In genomic region chr3:172323894-172324590, GRCh38 we compare ENCODE assay signal across 10 cellular contexts.
A peak's percentile ranks its signal among the peaks of the same experiment; 100 is the strongest.
DNase-seq lines count a peak whose midpoint lies in the region; ATAC-seq, FAIRE-seq and TF ChIP-seq lines count a peak whose summit lies in the region.
"Had no signal": no experiment of that assay in that cellular context is flagged by ENCODE, and none has a peak within 500 bp of the region (broad histone marks: within the 10 kb centered on the region; RNA-seq: fewer than 3 reads in every experiment).

No MANE protein-coding gene starts in this region.

- 81% methylated on average over 10 of the region's 10 CpGs for WGBS in mesenchymal stem cell
- 20 to 25% methylated on average over 10 of the region's 10 CpGs for WGBS in aorta, 2 donors

- peak overlapping the region in 1 of 2 experiments; percentile 30 for H3K18ac ChIP-seq in mesenchymal stem cell (ENCODE audit: low read depth in 1 of 2, low read length in 2 of 2)

- H2BK15ac ChIP-seq in mesenchymal stem cell (ENCODE audit: low read depth, poor library complexity, severe bottlenecking): no peak overlapping the region

- H2AK5ac ChIP-seq in mesenchymal stem cell (ENCODE audit: low read length, severe bottlenecking): no peak overlapping the region

- no peak overlapping the region for H3K14ac ChIP-seq in mesenchymal stem cell (ENCODE audit: low read length in 2 of 2)

- no peak overlapping the region for H3K9ac ChIP-seq in mesenchymal stem cell (ENCODE audit: low read length)

- H3K4me3 ChIP-seq in cardiac fibroblast (replicated peaks in 1 of 2; ENCODE audit: low read depth in 2 of 2, low read length in 2 of 2) (no peak overlapping the region), mesenchymal stem cell (ENCODE audit: insufficient read depth in 1 of 2, low read depth in 1 of 2, low read length in 2 of 2) (no peak overlapping the region), aorta (ENCODE audit: low read length in 2 of 2) (no peak overlapping the region)

- no peak overlapping the region for H2AFZ ChIP-seq in mesenchymal stem cell (ENCODE audit: low read depth, low read length)

- H3K36me3 ChIP-seq in mesenchymal stem cell (ENCODE audit: control insufficient read depth in 1 of 2, insufficient read depth in 2 of 2, low read depth in 1 of 2, low read length in 2 of 2) (peaks cover 39 to 83% of the 10 kb centered on the region in 2 experiments), aorta (ENCODE audit: control insufficient read depth in 1 of 2, insufficient read depth in 2 of 2, low read length in 1 of 2) (no peaks in the 10 kb centered on the region)

- no peak for TF ChIP-seq CTCF in cardiac fibroblast (IDR thresholded peaks at IDR 0.05; ENCODE audit: low read depth, low read length)

- intact Hi-C loops in aorta (cut with DNase I): loop anchor here (5.0 kb wide), 3 partner anchors 112 to 282 kb away; no protein-coding TSS in a partner anchor

- H3K4me2 ChIP-seq in mesenchymal stem cell (ENCODE audit: low read length, poor library complexity, severe bottlenecking): no peak overlapping the region

- H3K4ac ChIP-seq in mesenchymal stem cell (ENCODE audit: low read depth in 1 of 2, low read length in 2 of 2): no peak overlapping the region

- DNase-seq in stimulated activated CD4-positive, alpha-beta T cell treated with anti-CD3 and anti-CD28 coated beads, Interleukin-15, amount 100 ng/mL, for 48 hours (ENCODE audit: low read depth in 2 of 2): peak; percentile 14 to 15
- no peak for DNase-seq in stimulated activated CD4-positive, alpha-beta T cell treated with anti-CD3 and anti-CD28 coated beads, Interleukin-12 subunit alpha, Interleukin-12 subunit beta, amount 100 ng/mL, for 4 hours
- DNase-seq in cardiac fibroblast (ENCODE audit: low read depth in 2 of 2) (peak; percentile 87 to 95), mesenchymal stem cell (peak; percentile 81), aorta (peak in 1 of 2 donors; percentile 50), AG08395 (ENCODE audit: low spot score) (no peak), urothelium cell line (ENCODE audit: low spot score) (no peak)
- DNase-seq: activated CD8-positive, alpha-beta memory T cell treated with anti-CD3 and anti-CD28 coated beads, Interleukin-2, amount 50 U/mL, for 48 hours; CD4-positive, CD25-positive, alpha-beta regulatory T cell had no signal

- H2BK12ac ChIP-seq in mesenchymal stem cell (ENCODE audit: low read length in 2 of 2): no peak overlapping the region

- ATAC-seq in aorta (ENCODE audit: low FRiP score): peak; percentile 43
- no peak for ATAC-seq in GM18502 (IDR thresholded peaks at IDR 0.05; ENCODE audit: poor library complexity, unreplicated experiment)

- no peak overlapping the region for H4K8ac ChIP-seq in mesenchymal stem cell (ENCODE audit: low read length)

- H3K9me3 ChIP-seq in mesenchymal stem cell (ENCODE audit: control insufficient read depth, low read length) (no peaks in the 10 kb centered on the region), aorta (ENCODE audit: control insufficient read depth, low read length) (no peaks in the 10 kb centered on the region)

- H3K27me3 ChIP-seq in mesenchymal stem cell (ENCODE audit: control insufficient read depth in 1 of 2, insufficient read depth in 1 of 2, low read length in 2 of 2) (no peaks in the 10 kb centered on the region), aorta (ENCODE audit: control insufficient read depth in 1 of 2, insufficient read depth in 2 of 2, low read length in 1 of 2) (no peaks in the 10 kb centered on the region)

- peaks cover 5% of the 10 kb centered on the region for H3K4me1 ChIP-seq in mesenchymal stem cell (ENCODE audit: control insufficient read depth, insufficient read depth, low read depth, low read length)
- H3K4me1 ChIP-seq in aorta (ENCODE audit: control insufficient read depth in 1 of 2, insufficient read depth in 2 of 2, low read length in 2 of 2): peaks cover 9 to 11% of the 10 kb centered on the region in 2 donors

- no peak for FAIRE-seq in urothelium cell line (lab: Jason Lieb, UNC)

- peaks cover 32% of the 10 kb centered on the region for H3K79me1 ChIP-seq in mesenchymal stem cell (replicated peaks; ENCODE audit: low read length, poor library complexity, severe bottlenecking)

- peak overlapping the region; percentile 18 for H3K27ac ChIP-seq in mesenchymal stem cell (ENCODE audit: low read length, poor library complexity, severe bottlenecking)
- peak overlapping the region; percentile 49 to 87 for H3K27ac ChIP-seq in aorta (ENCODE audit: low read depth in 1 of 2, low read length in 2 of 2)

- H2BK5ac ChIP-seq in mesenchymal stem cell (ENCODE audit: low read depth, low read length, poor library complexity, severe bottlenecking): no peak overlapping the region

- no peak overlapping the region for H2BK120ac ChIP-seq in mesenchymal stem cell (ENCODE audit: low read depth, low read length)

- H4K91ac ChIP-seq in mesenchymal stem cell (ENCODE audit: low read length): no peak overlapping the region

- H3K23ac ChIP-seq in mesenchymal stem cell (ENCODE audit: low read length in 2 of 2): no peak overlapping the region

Comparison
In these comparisons a context has a peak if more than half of its experiments do, and no peak if none do; other contexts are left out.
1. DNase-seq: peak in stimulated activated CD4-positive, alpha-beta T cell treated with anti-CD3 and anti-CD28 coated beads, Interleukin-15, amount 100 ng/mL, for 48 hours (2 of 2), cardiac fibroblast (2 of 2) and mesenchymal stem cell (single experiment); none in stimulated activated CD4-positive, alpha-beta T cell treated with anti-CD3 and anti-CD28 coated beads, Interleukin-12 subunit alpha, Interleukin-12 subunit beta, amount 100 ng/mL, for 4 hours (single experiment), AG08395 (single experiment) and urothelium cell line (single experiment).